8 cellular contexts compared by ENCODE assay signal in the genomic region with DNA sequence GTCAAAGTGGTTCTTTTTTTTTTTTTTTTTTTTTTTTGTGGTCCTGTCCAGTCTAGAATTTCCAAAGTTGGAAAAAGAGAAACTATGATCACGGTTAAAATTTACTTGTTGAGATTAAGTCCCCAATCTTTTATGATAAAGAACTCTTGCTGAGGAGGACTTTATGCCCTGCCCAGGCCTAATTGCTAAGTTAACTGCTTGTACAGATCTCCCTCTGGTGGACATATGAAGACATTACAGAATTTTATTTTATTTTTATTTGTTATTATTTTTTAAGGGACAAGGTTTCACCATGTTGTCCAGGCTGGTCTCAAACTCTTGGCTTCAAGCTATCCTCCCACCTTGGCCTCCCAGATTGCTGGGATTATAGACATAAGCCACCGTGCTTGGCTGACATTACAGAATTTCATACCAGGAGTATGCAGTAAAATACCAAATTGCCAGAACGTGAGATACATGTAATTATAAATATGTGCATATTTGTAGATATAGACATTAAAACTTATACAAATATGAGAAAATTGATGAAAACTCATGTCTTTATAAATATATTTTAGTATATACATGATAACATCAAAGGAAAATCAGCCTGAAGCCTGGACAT.
DNase-seq lines count a peak whose midpoint lies in the region; ATAC-seq, FAIRE-seq and TF ChIP-seq lines count a peak whose summit lies in the region.

No MANE protein-coding gene starts in this region.

- H4K20me1 ChIP-seq in Loucy (ENCODE audit: insufficient read depth, low read length, poor library complexity, severe bottlenecking) = no peaks in the 10 kb centered on the region

- ATAC-seq in GM19467 (IDR thresholded peaks at IDR 0.05; ENCODE audit: unreplicated experiment) (peak; percentile 56), GM21717 (IDR thresholded peaks at IDR 0.05; ENCODE audit: unreplicated experiment) (no peak)

- H3K9ac ChIP-seq in Loucy (ENCODE audit: low read depth, low read length, poor library complexity, severe bottlenecking) (no peak overlapping the region), SK-N-MC (ENCODE audit: insufficient read length) (no peak overlapping the region), parathyroid adenoma (no peak overlapping the region)

- H3K36me3 ChIP-seq in Loucy (ENCODE audit: insufficient read depth, low read length) (no peaks in the 10 kb centered on the region), SK-N-MC (ENCODE audit: insufficient read depth, low read length) (no peaks in the 10 kb centered on the region), parathyroid adenoma (ENCODE audit: control insufficient read depth, insufficient read depth, low read length) (no peaks in the 10 kb centered on the region)

- no peak for FAIRE-seq in D721Med (lab: Jason Lieb, UNC)

- no peak overlapping the region for H2AFZ ChIP-seq in Loucy (ENCODE audit: low read length)
- no peak overlapping the region for H2AFZ ChIP-seq in parathyroid adenoma

- H3F3A ChIP-seq in Loucy (ENCODE audit: low read depth) = no peaks in the 10 kb centered on the region

- DNase-seq in D721Med (ENCODE audit: insufficient read length, low spot score) (peak; percentile 33), SK-N-MC (ENCODE audit: low read depth, low spot score) (peak; percentile 58), fibroblast of the aortic adventitia (ENCODE audit: low read depth) (peak; percentile 79)
- DNase-seq in activated CD4-positive, CD25-positive, alpha-beta regulatory T cell treated with anti-CD3 and anti-CD28 coated beads, Interleukin-2, amount 50 U/mL, for 72 hours = no peak

- no peaks in the 10 kb centered on the region for H3K9me2 ChIP-seq in Loucy (replicated peaks; ENCODE audit: low read depth, low read length)

- H3K27ac ChIP-seq in SK-N-MC = no peak overlapping the region
- no peak overlapping the region for H3K27ac ChIP-seq in parathyroid adenoma

- no peaks in the 10 kb centered on the region for H3K27me3 ChIP-seq in Loucy (ENCODE audit: insufficient read depth, low read length, poor library complexity, severe bottlenecking)
- H3K27me3 ChIP-seq in parathyroid adenoma (ENCODE audit: control insufficient read depth, insufficient read depth, low read length) = no peaks in the 10 kb centered on the region

- H3K4me3 ChIP-seq in Loucy (ENCODE audit: low read length, poor library complexity, severe bottlenecking) (no peak overlapping the region), SK-N-MC (no peak overlapping the region), fibroblast of the aortic adventitia (ENCODE audit: low read depth, low read length) (no peak overlapping the region), parathyroid adenoma (ENCODE audit: low read depth, low read length) (no peak overlapping the region)

- H3K4me2 ChIP-seq in Loucy (ENCODE audit: low read depth, low read length, poor library complexity, severe bottlenecking) (no peak overlapping the region), parathyroid adenoma (ENCODE audit: low read length) (no peak overlapping the region)

- H3K79me2 ChIP-seq in Loucy (ENCODE audit: insufficient read depth, low read length) (no peaks in the 10 kb centered on the region), parathyroid adenoma (no peaks in the 10 kb centered on the region)

- H3K4me1 ChIP-seq in Loucy (ENCODE audit: insufficient read depth, low read length, poor library complexity, severe bottlenecking) (peaks cover 1% of the 10 kb centered on the region), parathyroid adenoma (no peaks in the 10 kb centered on the region)

- H3K9me3 ChIP-seq in Loucy (ENCODE audit: insufficient read depth, low read depth, low read length) (no peaks in the 10 kb centered on the region), SK-N-MC (ENCODE audit: low read depth, low read length) (no peaks in the 10 kb centered on the region), parathyroid adenoma (ENCODE audit: control insufficient read depth, low read length) (no peaks in the 10 kb centered on the region)

- TF ChIP-seq CTCF in D721Med (IDR thresholded peaks at IDR 0.05; ENCODE audit: insufficient read depth, missing control alignments) = peak; percentile 68
- peak; percentile 61 for TF ChIP-seq CTCF in Loucy (conservative IDR thresholded peaks at IDR 0.05; ENCODE audit: low read length)
- peak; percentile 53 for TF ChIP-seq CTCF in fibroblast of the aortic adventitia (IDR thresholded peaks at IDR 0.05; ENCODE audit: insufficient read depth, low read length)
- TF ChIP-seq CTCF in parathyroid adenoma (IDR thresholded peaks at IDR 0.05) = peak; percentile 58
